7 cellular contexts compared by ENCODE assay signal in the genomic region with DNA sequence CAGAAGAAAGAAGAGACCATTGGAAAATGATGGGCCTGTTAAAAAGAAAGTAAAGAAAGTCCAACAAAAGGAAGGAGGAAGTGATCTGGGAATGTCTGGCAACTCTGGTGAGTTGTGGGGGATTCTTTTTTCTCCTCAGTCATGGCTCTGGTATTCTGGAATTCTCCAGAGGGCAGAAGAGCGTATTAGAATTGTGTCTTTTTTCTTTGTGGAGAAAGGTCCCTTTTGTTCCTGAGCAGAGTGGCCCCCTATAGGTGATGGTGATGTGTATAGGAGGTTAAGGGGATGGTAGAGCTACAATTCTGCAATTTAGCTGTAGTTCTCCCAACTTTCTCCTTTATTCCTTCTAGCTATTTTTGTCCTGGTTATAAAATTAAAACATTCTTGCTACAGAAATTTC. TPM values are rescaled to one million over a fixed set of nuclear protein-coding genes. Genes with fewer than 3 reads are reported as not detected.
A peak's percentile ranks its signal among the peaks of the same experiment; 100 is the strongest.
DNase-seq lines count a peak whose midpoint lies in the region; ATAC-seq and TF ChIP-seq lines count a peak whose summit lies in the region.

No MANE protein-coding gene starts in this region.

- H3K4ac ChIP-seq in IMR-90 (ENCODE audit: low read depth, low read length), result no peak overlapping the region

- intact Hi-C loops in IMR-90 (cut with micrococcal nuclease), result loop anchor here (5.0 kb wide), 1 partner anchor 169 kb away; a partner anchor contains a TSS

- no peak for TF ChIP-seq POLR2A in IMR-90 (IDR thresholded peaks at IDR 0.05; ENCODE audit: low read depth, low read length)

- H3K9me3 Mint-ChIP-seq in activated T-helper 17 cell treated with anti-CD3 and anti-CD28 coated beads, Interleukin-2, amount 50 U/mL, for 72 hours, result no peaks in the 10 kb centered on the region
- no peaks in the 10 kb centered on the region for H3K9me3 Mint-ChIP-seq in naive thymus-derived CD8-positive, alpha-beta T cell
- H3K9me3 Mint-ChIP-seq in immature natural killer cell, result no peaks in the 10 kb centered on the region

- 0 out of 2 replicates have a peak overlapping the region, but pooled peaks have one; percentile 19 for H3K9ac ChIP-seq in IMR-90 (ENCODE audit: low read depth, low read length)

- no peak overlapping the region for H2BK15ac ChIP-seq in IMR-90 (ENCODE audit: low read depth, low read length)

- H3K79me1 ChIP-seq in IMR-90 (ENCODE audit: low read depth in 1 of 2, low read length in 2 of 2), result peaks cover 5 to 37% of the 10 kb centered on the region in 2 experiments

- peaks cover 8% of the 10 kb centered on the region for H3K36me3 ChIP-seq in IMR-90 (ENCODE audit: control insufficient read depth, insufficient read depth, low read length)
- no peaks in the 10 kb centered on the region for H3K36me3 ChIP-seq in hepatocyte (replicated peaks; ENCODE audit: insufficient read depth, low read depth)

- peaks cover 34% of the 10 kb centered on the region for H3K79me2 ChIP-seq in hepatocyte

- peaks cover 6% of the 10 kb centered on the region for H3K4me1 ChIP-seq in IMR-90 (ENCODE audit: control insufficient read depth, insufficient read depth, low read length)
- peaks cover 14% of the 10 kb centered on the region for H3K4me1 ChIP-seq in hepatocyte (ENCODE audit: insufficient read depth)

- H3K36me3 Mint-ChIP-seq in activated T-helper 17 cell treated with anti-CD3 and anti-CD28 coated beads, Interleukin-2, amount 50 U/mL, for 72 hours (ENCODE audit: low read depth), result peaks cover 62% of the 10 kb centered on the region
- H3K36me3 Mint-ChIP-seq in naive thymus-derived CD8-positive, alpha-beta T cell, result peaks cover 14 to 52% (median 30%) of the 10 kb centered on the region in 3 donors
- peaks cover 26 to 46% (median 45%) of the 10 kb centered on the region in 3 donors for H3K36me3 Mint-ChIP-seq in immature natural killer cell

- H3K27ac Mint-ChIP-seq in activated T-helper 17 cell treated with anti-CD3 and anti-CD28 coated beads, Interleukin-2, amount 50 U/mL, for 72 hours, result peak overlapping the region; percentile 96
- peak overlapping the region; percentile 49 to 99 (median 96) for H3K27ac Mint-ChIP-seq in naive thymus-derived CD8-positive, alpha-beta T cell
- H3K27ac Mint-ChIP-seq in immature natural killer cell, result peak overlapping the region in 3 of 6 donors; percentile 72 to 96 (median 90)

- no peak overlapping the region; the same call in 1 of the 2 replicates for H3K23ac ChIP-seq in IMR-90 (ENCODE audit: low read depth, low read length)

- H3K27me3 ChIP-seq in IMR-90 (ENCODE audit: control insufficient read depth, insufficient read depth, low read length), result no peaks in the 10 kb centered on the region
- H3K27me3 ChIP-seq in hepatocyte, result no peaks in the 10 kb centered on the region

- H3K9me3 ChIP-seq in IMR-90 (ENCODE audit: control insufficient read depth, insufficient read depth, low read length) (no peaks in the 10 kb centered on the region), hepatocyte (ENCODE audit: low read depth) (no peaks in the 10 kb centered on the region)

- in situ Hi-C loops in IMR-90 (cut with MboI; ENCODE audit: low sequenced_read_pairs), result no loop called here

- H3K4me3 ChIP-seq in IMR-90 (ENCODE audit: insufficient read depth, low read depth, low read length) (no peak overlapping the region), hepatocyte (no peak overlapping the region)

- H2AK9ac ChIP-seq in IMR-90 (replicated peaks; ENCODE audit: low read depth, low read length, poor library complexity), result no peak overlapping the region

- H3K4me2 ChIP-seq in IMR-90 (ENCODE audit: low read depth, low read length), result peak overlapping the region; percentile 18; the same call in 1 of the 2 replicates
- H3K4me2 ChIP-seq in hepatocyte, result no peak overlapping the region

- no CpG with 5 or more reads among the region's 1 CpG for WGBS in IMR-90 (ENCODE audit: extremely low coverage in 2 of 2, insufficient read length in 1 of 2), 2 experiments
- WGBS in hepatocyte (ENCODE audit: low lambda C conversion rate, missing lambda C conversion rate), result 41% methylated on average over 1 of the region's 1 CpG

- no peak overlapping the region for H3K18ac ChIP-seq in IMR-90 (ENCODE audit: low read depth, low read length)

- peak overlapping the region; percentile 68 for H2BK5ac ChIP-seq in IMR-90 (ENCODE audit: low read depth, low read length, poor library complexity, severe bottlenecking)

- no peak overlapping the region for H2BK20ac ChIP-seq in IMR-90 (ENCODE audit: low read depth, low read length)

- dilution Hi-C loops in IMR-90 (cut with HindIII; ENCODE audit: low sequenced_read_pairs, unreplicated experiment), result no loop called here

- no peak overlapping the region for H3K14ac ChIP-seq in IMR-90 (replicated peaks; ENCODE audit: low read depth, low read length)

- H3K27ac ChIP-seq in IMR-90 (ENCODE audit: insufficient read depth, low read length) (no peak overlapping the region), RWPE1 (no peak overlapping the region), hepatocyte (no peak overlapping the region)

- H4K5ac ChIP-seq in IMR-90 (ENCODE audit: low read depth, low read length), result no peak overlapping the region; the same call in 1 of the 2 replicates

- H3K4me1 Mint-ChIP-seq in activated T-helper 17 cell treated with anti-CD3 and anti-CD28 coated beads, Interleukin-2, amount 50 U/mL, for 72 hours, result peaks cover 13% of the 10 kb centered on the region
- H3K4me1 Mint-ChIP-seq in naive thymus-derived CD8-positive, alpha-beta T cell, result peaks cover 16 to 41% (median 40%) of the 10 kb centered on the region in 4 donors
- peaks cover 26 to 38% of the 10 kb centered on the region in 2 donors for H3K4me1 Mint-ChIP-seq in immature natural killer cell

- no peak overlapping the region for H2AK5ac ChIP-seq in IMR-90 (ENCODE audit: low read depth, low read length)

- no peak for TF ChIP-seq RAD21 in IMR-90 (IDR thresholded peaks at IDR 0.05; ENCODE audit: low read length)

- peak; percentile 39 for DNase-seq in EL
- peak; percentile 52 for DNase-seq in IMR-90
- DNase-seq in naive thymus-derived CD8-positive, alpha-beta T cell, result no peak
- no peak for DNase-seq in RWPE1 (ENCODE audit: low spot score)
- DNase-seq in hepatocyte (ENCODE audit: low spot score), result no peak
- no peak for DNase-seq in immature natural killer cell

- no peak for TF ChIP-seq CTCF in IMR-90 (conservative IDR thresholded peaks at IDR 0.05; ENCODE audit: low read depth, low read length)
- TF ChIP-seq CTCF in RWPE1 (conservative IDR thresholded peaks at IDR 0.05; ENCODE audit: low read depth), result no peak
- no peak for TF ChIP-seq CTCF in hepatocyte (IDR thresholded peaks at IDR 0.05; ENCODE audit: poor library complexity)

- peaks cover 12% of the 10 kb centered on the region for H4K20me1 ChIP-seq in IMR-90 (ENCODE audit: insufficient read depth, low read length)
- H4K20me1 ChIP-seq in hepatocyte (ENCODE audit: insufficient read depth, poor library complexity, severe bottlenecking), result peaks cover 15% of the 10 kb centered on the region

- H4K91ac ChIP-seq in IMR-90 (ENCODE audit: insufficient read depth, low read depth, low read length), result no peak overlapping the region

- BruUV-seq in IMR-90 (replicated peaks; lab: Mats Ljungman, UMichigan), result no TSS peak

- no peak for ATAC-seq in IMR-90 (ENCODE audit: low read depth)
- ATAC-seq in activated T-helper 17 cell treated with anti-CD3 and anti-CD28 coated beads, Interleukin-2, amount 50 U/mL, for 72 hours (replicated peaks), result no peak
- no peak for ATAC-seq in naive thymus-derived CD8-positive, alpha-beta T cell

- CTCF ChIA-PET in IMR-90 (lab: Yijun Ruan, JAX) (interaction anchor here (0.6 to 1.0 kb wide), 2 partner anchors 16 to 23 kb away, joined by 3 read pairs; no protein-coding TSS in a partner anchor), RWPE1 (lab: Yijun Ruan, JAX) (interaction anchor here (0.6 to 1.2 kb wide), 2 partner anchors 24 to 310 kb away, joined by 4 to 8 read pairs; no protein-coding TSS in a partner anchor)

- H3K27me3 Mint-ChIP-seq in activated T-helper 17 cell treated with anti-CD3 and anti-CD28 coated beads, Interleukin-2, amount 50 U/mL, for 72 hours, result no peaks in the 10 kb centered on the region
- no peaks in the 10 kb centered on the region for H3K27me3 Mint-ChIP-seq in naive thymus-derived CD8-positive, alpha-beta T cell
- peaks cover 0 to 12% (median 8%) of the 10 kb centered on the region in 3 donors for H3K27me3 Mint-ChIP-seq in immature natural killer cell (ENCODE audit: low read depth in 3 of 3)

- H3K4me3 Mint-ChIP-seq in activated T-helper 17 cell treated with anti-CD3 and anti-CD28 coated beads, Interleukin-2, amount 50 U/mL, for 72 hours, result no peak overlapping the region
- peak overlapping the region in 7 of 10 donors; percentile 34 to 93 (median 45) for H3K4me3 Mint-ChIP-seq in naive thymus-derived CD8-positive, alpha-beta T cell
- no peak overlapping the region for H3K4me3 Mint-ChIP-seq in immature natural killer cell

- no peak overlapping the region for H4K8ac ChIP-seq in IMR-90 (ENCODE audit: low read depth in 2 of 2, low read length in 2 of 2)

- POLR2A ChIA-PET in IMR-90 (lab: Charles Lee; ENCODE audit: unreplicated experiment) (no interaction called here), RWPE1 (lab: Yijun Ruan, JAX; ENCODE audit: low non-redundant PET) (no interaction called here)
- POLR2A ChIA-PET in naive thymus-derived CD8-positive, alpha-beta T cell (lab: Charles Lee), result interaction anchor here (1.3 kb wide), 1 partner anchor 17 kb away, joined by 3 read pairs; no protein-coding TSS in a partner anchor

- H3K56ac ChIP-seq in IMR-90 (ENCODE audit: extremely low read depth, insufficient read depth, low read length), result no peak overlapping the region

- no peak overlapping the region for H2AFZ ChIP-seq in IMR-90 (replicated peaks; ENCODE audit: low read length, poor library complexity)
- no peak overlapping the region for H2AFZ ChIP-seq in hepatocyte

- H3K9me2 ChIP-seq in hepatocyte (replicated peaks; ENCODE audit: insufficient read depth), result no peaks in the 10 kb centered on the region

- H3K9me1 ChIP-seq in IMR-90 (ENCODE audit: insufficient read depth, low read length), result no peaks in the 10 kb centered on the region

- no peak overlapping the region for H2BK120ac ChIP-seq in IMR-90 (ENCODE audit: low read depth, low read length)

RNA-seq across cellular contexts. Expression of a gene that starts 1.6 kb away (rescaled TPM):
- total RNA-seq in IMR-90 (2012; rRNA removed) (29.4 and 44.4 TPM in 2 replicates), hepatocyte (20.8 and 26.5 TPM in 2 replicates)
- polyA plus RNA-seq in IMR-90 (2012; rRNA removed) (16.5 and 20.6 TPM in 2 replicates), hepatocyte (6.5 and 7.9 TPM in 2 replicates), immature natural killer cell (1 to 10 TPM; 3.2 to 5.9 (median 3.3) TPM)
- polyA plus RNA-seq in IMR-90 (2012; cell fraction: cytosol; rRNA removed), result 4.5 and 4.8 TPM in 2 replicates
- polyA plus RNA-seq in IMR-90 (2012; cell fraction: nucleus; rRNA removed; ENCODE audit: low replicate concordance), result 2.6 and 8.7 TPM in 2 replicates
- 10 to 100 TPM; 71.9 to 80.2 TPM for total RNA-seq in activated T-helper 17 cell treated with anti-CD3 and anti-CD28 coated beads, Interleukin-2, amount 50 U/mL, for 72 hours
- total RNA-seq in naive thymus-derived CD8-positive, alpha-beta T cell, result 10 to 100 TPM; 18.3 to 19.5 TPM
- 1 to 10 TPM in 1 of 3 donors, under 1 TPM in 2; 0.82 to 2.2 (median 0.93) TPM for polyA plus RNA-seq in naive thymus-derived CD8-positive, alpha-beta T cell

RNA-seq across cellular contexts. Expression of a gene that starts 2.0 kb away (rescaled TPM):
- total RNA-seq in IMR-90 (2012; rRNA removed) (13.3 and 16.9 TPM in 2 replicates), hepatocyte (13.2 and 13.4 TPM in 2 replicates)
- polyA plus RNA-seq in IMR-90 (2012; rRNA removed) (3.8 and 4.6 TPM in 2 replicates), hepatocyte (8.1 TPM in 2 replicates), immature natural killer cell (10 to 100 TPM in 2 of 3 donors, 1 to 10 TPM in 1; 5.6 to 13.7 (median 10.3) TPM)
- polyA plus RNA-seq in IMR-90 (2012; cell fraction: cytosol; rRNA removed), result 0.92 and 1.1 TPM in 2 replicates
- 0.32 and 2.5 TPM in 2 replicates for polyA plus RNA-seq in IMR-90 (2012; cell fraction: nucleus; rRNA removed; ENCODE audit: low replicate concordance)
- total RNA-seq in activated T-helper 17 cell treated with anti-CD3 and anti-CD28 coated beads, Interleukin-2, amount 50 U/mL, for 72 hours, result 10 to 100 TPM; 23.6 to 24.9 TPM
- 10 to 100 TPM; 15.5 to 16.3 TPM for total RNA-seq in naive thymus-derived CD8-positive, alpha-beta T cell
- polyA plus RNA-seq in naive thymus-derived CD8-positive, alpha-beta T cell, result 10 to 100 TPM; 11.0 to 13.0 (median 12.5) TPM

Comparison
In these comparisons a context has a peak if more than half of its experiments do, and no peak if none do; other contexts are left out.
1. DNase-seq: peak in EL (single experiment) and IMR-90 (single experiment); none in naive thymus-derived CD8-positive, alpha-beta T cell (0 of 10), RWPE1 (single experiment), hepatocyte (single experiment) and immature natural killer cell (0 of 3).
2. H3K4me3 Mint-ChIP-seq: peak in naive thymus-derived CD8-positive, alpha-beta T cell (7 of 10); none in activated T-helper 17 cell treated with anti-CD3 and anti-CD28 coated beads, Interleukin-2, amount 50 U/mL, for 72 hours (single experiment) and immature natural killer cell (0 of 5).